In the genomic region with DNA sequence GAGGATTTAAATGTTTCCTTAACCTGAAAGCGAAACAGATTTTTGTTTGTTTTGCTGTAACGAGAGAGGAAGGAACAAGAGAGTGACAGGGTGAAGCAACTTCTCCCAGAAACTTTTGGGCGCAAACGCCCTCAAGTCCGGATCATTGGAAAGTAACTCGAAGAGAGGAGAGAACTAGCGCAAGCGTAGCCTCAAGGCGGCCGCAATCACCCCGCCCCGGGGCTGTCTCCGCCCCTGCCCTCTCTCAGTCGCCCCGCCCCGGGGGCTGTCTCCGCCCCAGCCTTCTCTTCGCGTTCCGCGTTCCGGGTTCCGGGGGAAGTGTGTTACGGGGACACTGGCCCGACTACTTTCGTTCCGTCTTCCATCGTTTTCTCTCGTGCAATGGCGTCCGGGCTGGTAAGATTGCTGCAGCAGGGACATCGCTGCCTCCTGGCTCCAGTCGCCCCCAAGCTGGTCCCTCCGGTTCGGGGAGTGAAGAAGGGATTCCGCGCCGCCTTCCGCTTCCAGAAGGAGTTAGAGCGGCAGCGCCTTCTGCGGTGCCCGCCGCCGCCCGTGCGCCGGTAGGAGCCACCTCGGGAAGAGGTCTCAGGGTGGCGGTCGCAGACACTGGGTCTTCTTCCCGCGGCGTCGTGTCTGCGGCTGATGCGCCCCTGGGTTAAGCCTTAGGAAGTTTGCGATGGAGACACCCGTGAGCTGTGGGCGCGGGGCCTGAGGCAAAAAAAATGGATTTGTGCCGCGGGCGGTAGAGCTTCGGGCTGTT, we compare ENCODE assay signal across 1 cellular context.
TF ChIP-seq lines count a peak whose summit lies in the region.

A gene (plus strand): TSS at position 372 of the 760 bp plus-strand sequence. CDS start 10 bp downstream, at position 382.

TF ChIP-seq in H1, 55 proteins besides CTCF, POLR2A, EP300 and RAD21 (continued from another document):
- TF ChIP-seq, protein P1, sequence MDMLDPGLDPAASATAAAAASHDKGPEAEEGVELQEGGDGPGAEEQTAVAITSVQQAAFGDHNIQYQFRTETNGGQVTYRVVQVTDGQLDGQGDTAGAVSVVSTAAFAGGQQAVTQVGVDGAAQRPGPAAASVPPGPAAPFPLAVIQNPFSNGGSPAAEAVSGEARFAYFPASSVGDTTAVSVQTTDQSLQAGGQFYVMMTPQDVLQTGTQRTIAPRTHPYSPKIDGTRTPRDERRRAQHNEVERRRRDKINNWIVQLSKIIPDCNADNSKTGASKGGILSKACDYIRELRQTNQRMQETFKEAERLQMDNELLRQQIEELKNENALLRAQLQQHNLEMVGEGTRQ (IDR thresholded peaks at IDR 0.05; ENCODE audit: low read length): no peak
- TF ChIP-seq, protein P2, sequence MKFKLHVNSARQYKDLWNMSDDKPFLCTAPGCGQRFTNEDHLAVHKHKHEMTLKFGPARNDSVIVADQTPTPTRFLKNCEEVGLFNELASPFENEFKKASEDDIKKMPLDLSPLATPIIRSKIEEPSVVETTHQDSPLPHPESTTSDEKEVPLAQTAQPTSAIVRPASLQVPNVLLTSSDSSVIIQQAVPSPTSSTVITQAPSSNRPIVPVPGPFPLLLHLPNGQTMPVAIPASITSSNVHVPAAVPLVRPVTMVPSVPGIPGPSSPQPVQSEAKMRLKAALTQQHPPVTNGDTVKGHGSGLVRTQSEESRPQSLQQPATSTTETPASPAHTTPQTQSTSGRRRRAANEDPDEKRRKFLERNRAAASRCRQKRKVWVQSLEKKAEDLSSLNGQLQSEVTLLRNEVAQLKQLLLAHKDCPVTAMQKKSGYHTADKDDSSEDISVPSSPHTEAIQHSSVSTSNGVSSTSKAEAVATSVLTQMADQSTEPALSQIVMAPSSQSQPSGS (IDR thresholded peaks at IDR 0.05; ENCODE audit: low read length): 0 out of 2 replicates have a peak, but pooled peaks have one; percentile 57
- TF ChIP-seq SIN3A (conservative IDR thresholded peaks at IDR 0.05 in 1 of 2, IDR thresholded peaks at IDR 0.05 in 1 of 2; ENCODE audit: low read depth in 1 of 2, low read length in 2 of 2) (peak; percentile 89 to 95; a peak in 3 of 4 replicates), SP1 (IDR thresholded peaks at IDR 0.05; ENCODE audit: low read depth, low read length) (peak; percentile 79; the same call in 1 of the 2 replicates), SIX5 (IDR thresholded peaks at IDR 0.05; ENCODE audit: low read depth, low read length) (peak; percentile 44; the same call in 1 of the 2 replicates), JUN (IDR thresholded peaks at IDR 0.05; ENCODE audit: low read depth, low read length) (no peak), SP2 (IDR thresholded peaks at IDR 0.05; ENCODE audit: low read length) (no peak), KDM5A (IDR thresholded peaks at IDR 0.05; ENCODE audit: low read length) (peak; percentile 96), RNF2 (IDR thresholded peaks at IDR 0.05; ENCODE audit: borderline replicate concordance, low read depth, low read length, missing control alignments, poor library complexity, severe bottlenecking) (no peak), RFX5 (IDR thresholded peaks at IDR 0.05; ENCODE audit: borderline replicate concordance, low read depth, low read length) (no peak), CBX8 (IDR thresholded peaks at IDR 0.05; ENCODE audit: borderline replicate concordance, low read depth, low read length) (no peak), MAFK (IDR thresholded peaks at IDR 0.05; ENCODE audit: low read depth, low read length) (no peak), SRF (IDR thresholded peaks at IDR 0.05; ENCODE audit: low read depth, low read length) (peak; percentile 56), CBX5 (IDR thresholded peaks at IDR 0.05; ENCODE audit: low read depth, low read length) (no peak), GTF2F1 (IDR thresholded peaks at IDR 0.05; ENCODE audit: borderline replicate concordance, low read depth, low read length) (peak; percentile 72; the same call in 1 of the 2 replicates), EGR1 (IDR thresholded peaks at IDR 0.05; ENCODE audit: borderline replicate concordance, low read depth, low read length) (peak; percentile 68; the same call in 1 of the 2 replicates), ASH2L (IDR thresholded peaks at IDR 0.05; ENCODE audit: low read length) (peak; percentile 100), SUZ12 (IDR thresholded peaks at IDR 0.05; ENCODE audit: low read length) (no peak), POU5F1 (IDR thresholded peaks at IDR 0.05; ENCODE audit: low read depth, low read length) (0 out of 2 replicates have a peak, but pooled peaks have one; percentile 32), BRCA1 (IDR thresholded peaks at IDR 0.05; ENCODE audit: low read depth, low read length) (no peak), SIRT6 (IDR thresholded peaks at IDR 0.05; ENCODE audit: low read length) (no peak), CEBPB (IDR thresholded peaks at IDR 0.05; ENCODE audit: low read depth, low read length) (peak; percentile 24), TBP (IDR thresholded peaks at IDR 0.05; ENCODE audit: low read depth, low read length) (peak; percentile 93), BCL11A (IDR thresholded peaks at IDR 0.05; ENCODE audit: low read depth in 2 of 2, low read length in 2 of 2) (no peak), CHD2 (IDR thresholded peaks at IDR 0.05; ENCODE audit: low read length) (no peak), KDM4A (IDR thresholded peaks at IDR 0.05; ENCODE audit: low read depth, low read length, severe bottlenecking) (peak; percentile 76), SAP30 (IDR thresholded peaks at IDR 0.05; ENCODE audit: insufficient read depth, insufficient replicate concordance, low read length) (no peak), CREB1 (IDR thresholded peaks at IDR 0.05) (peak; percentile 75), RBBP5 (IDR thresholded peaks at IDR 0.05; ENCODE audit: borderline replicate concordance, low read depth, low read length) (peak; percentile 99), SP4 (IDR thresholded peaks at IDR 0.05; ENCODE audit: low read length) (peak; percentile 92), POLR2AphosphoS5 (IDR thresholded peaks at IDR 0.05; ENCODE audit: low read depth, low read length) (peak; percentile 98), FOSL1 (IDR thresholded peaks at IDR 0.05; ENCODE audit: insufficient read depth, low read depth, low read length) (no peak), TEAD4 (IDR thresholded peaks at IDR 0.05; ENCODE audit: low read depth, low read length) (peak; percentile 86), BACH1 (IDR thresholded peaks at IDR 0.05; ENCODE audit: low read length) (no peak), KDM1A (IDR thresholded peaks at IDR 0.05; ENCODE audit: borderline replicate concordance, low read length) (no peak), EZH2 (IDR thresholded peaks at IDR 0.05; ENCODE audit: low read depth, low read length, severe bottlenecking) (no peak), HDAC6 (IDR thresholded peaks at IDR 0.05; ENCODE audit: low read depth, low read length) (no peak), RXRA (IDR thresholded peaks at IDR 0.05; ENCODE audit: insufficient read depth, low read depth, low read length) (no peak), TAF7 (optimal IDR thresholded peaks at IDR 0.05; ENCODE audit: borderline replicate concordance, low read depth, low read length) (peak; percentile 92), PHF8 (conservative IDR thresholded peaks at IDR 0.05; ENCODE audit: low read depth, low read length) (peak; percentile 89)
- TF ChIP-seq, protein P3, sequence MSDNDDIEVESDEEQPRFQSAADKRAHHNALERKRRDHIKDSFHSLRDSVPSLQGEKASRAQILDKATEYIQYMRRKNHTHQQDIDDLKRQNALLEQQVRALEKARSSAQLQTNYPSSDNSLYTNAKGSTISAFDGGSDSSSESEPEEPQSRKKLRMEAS (IDR thresholded peaks at IDR 0.05): peak; percentile 76; the same call in 1 of the 2 replicates
- TF ChIP-seq, protein P4, sequence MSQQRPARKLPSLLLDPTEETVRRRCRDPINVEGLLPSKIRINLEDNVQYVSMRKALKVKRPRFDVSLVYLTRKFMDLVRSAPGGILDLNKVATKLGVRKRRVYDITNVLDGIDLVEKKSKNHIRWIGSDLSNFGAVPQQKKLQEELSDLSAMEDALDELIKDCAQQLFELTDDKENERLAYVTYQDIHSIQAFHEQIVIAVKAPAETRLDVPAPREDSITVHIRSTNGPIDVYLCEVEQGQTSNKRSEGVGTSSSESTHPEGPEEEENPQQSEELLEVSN (IDR thresholded peaks at IDR 0.05): no peak
- TF ChIP-seq, protein P5, sequence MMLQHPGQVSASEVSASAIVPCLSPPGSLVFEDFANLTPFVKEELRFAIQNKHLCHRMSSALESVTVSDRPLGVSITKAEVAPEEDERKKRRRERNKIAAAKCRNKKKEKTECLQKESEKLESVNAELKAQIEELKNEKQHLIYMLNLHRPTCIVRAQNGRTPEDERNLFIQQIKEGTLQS (IDR thresholded peaks at IDR 0.05; ENCODE audit: insufficient read depth, low read depth, low read length): no peak
- TF ChIP-seq, protein P6, sequence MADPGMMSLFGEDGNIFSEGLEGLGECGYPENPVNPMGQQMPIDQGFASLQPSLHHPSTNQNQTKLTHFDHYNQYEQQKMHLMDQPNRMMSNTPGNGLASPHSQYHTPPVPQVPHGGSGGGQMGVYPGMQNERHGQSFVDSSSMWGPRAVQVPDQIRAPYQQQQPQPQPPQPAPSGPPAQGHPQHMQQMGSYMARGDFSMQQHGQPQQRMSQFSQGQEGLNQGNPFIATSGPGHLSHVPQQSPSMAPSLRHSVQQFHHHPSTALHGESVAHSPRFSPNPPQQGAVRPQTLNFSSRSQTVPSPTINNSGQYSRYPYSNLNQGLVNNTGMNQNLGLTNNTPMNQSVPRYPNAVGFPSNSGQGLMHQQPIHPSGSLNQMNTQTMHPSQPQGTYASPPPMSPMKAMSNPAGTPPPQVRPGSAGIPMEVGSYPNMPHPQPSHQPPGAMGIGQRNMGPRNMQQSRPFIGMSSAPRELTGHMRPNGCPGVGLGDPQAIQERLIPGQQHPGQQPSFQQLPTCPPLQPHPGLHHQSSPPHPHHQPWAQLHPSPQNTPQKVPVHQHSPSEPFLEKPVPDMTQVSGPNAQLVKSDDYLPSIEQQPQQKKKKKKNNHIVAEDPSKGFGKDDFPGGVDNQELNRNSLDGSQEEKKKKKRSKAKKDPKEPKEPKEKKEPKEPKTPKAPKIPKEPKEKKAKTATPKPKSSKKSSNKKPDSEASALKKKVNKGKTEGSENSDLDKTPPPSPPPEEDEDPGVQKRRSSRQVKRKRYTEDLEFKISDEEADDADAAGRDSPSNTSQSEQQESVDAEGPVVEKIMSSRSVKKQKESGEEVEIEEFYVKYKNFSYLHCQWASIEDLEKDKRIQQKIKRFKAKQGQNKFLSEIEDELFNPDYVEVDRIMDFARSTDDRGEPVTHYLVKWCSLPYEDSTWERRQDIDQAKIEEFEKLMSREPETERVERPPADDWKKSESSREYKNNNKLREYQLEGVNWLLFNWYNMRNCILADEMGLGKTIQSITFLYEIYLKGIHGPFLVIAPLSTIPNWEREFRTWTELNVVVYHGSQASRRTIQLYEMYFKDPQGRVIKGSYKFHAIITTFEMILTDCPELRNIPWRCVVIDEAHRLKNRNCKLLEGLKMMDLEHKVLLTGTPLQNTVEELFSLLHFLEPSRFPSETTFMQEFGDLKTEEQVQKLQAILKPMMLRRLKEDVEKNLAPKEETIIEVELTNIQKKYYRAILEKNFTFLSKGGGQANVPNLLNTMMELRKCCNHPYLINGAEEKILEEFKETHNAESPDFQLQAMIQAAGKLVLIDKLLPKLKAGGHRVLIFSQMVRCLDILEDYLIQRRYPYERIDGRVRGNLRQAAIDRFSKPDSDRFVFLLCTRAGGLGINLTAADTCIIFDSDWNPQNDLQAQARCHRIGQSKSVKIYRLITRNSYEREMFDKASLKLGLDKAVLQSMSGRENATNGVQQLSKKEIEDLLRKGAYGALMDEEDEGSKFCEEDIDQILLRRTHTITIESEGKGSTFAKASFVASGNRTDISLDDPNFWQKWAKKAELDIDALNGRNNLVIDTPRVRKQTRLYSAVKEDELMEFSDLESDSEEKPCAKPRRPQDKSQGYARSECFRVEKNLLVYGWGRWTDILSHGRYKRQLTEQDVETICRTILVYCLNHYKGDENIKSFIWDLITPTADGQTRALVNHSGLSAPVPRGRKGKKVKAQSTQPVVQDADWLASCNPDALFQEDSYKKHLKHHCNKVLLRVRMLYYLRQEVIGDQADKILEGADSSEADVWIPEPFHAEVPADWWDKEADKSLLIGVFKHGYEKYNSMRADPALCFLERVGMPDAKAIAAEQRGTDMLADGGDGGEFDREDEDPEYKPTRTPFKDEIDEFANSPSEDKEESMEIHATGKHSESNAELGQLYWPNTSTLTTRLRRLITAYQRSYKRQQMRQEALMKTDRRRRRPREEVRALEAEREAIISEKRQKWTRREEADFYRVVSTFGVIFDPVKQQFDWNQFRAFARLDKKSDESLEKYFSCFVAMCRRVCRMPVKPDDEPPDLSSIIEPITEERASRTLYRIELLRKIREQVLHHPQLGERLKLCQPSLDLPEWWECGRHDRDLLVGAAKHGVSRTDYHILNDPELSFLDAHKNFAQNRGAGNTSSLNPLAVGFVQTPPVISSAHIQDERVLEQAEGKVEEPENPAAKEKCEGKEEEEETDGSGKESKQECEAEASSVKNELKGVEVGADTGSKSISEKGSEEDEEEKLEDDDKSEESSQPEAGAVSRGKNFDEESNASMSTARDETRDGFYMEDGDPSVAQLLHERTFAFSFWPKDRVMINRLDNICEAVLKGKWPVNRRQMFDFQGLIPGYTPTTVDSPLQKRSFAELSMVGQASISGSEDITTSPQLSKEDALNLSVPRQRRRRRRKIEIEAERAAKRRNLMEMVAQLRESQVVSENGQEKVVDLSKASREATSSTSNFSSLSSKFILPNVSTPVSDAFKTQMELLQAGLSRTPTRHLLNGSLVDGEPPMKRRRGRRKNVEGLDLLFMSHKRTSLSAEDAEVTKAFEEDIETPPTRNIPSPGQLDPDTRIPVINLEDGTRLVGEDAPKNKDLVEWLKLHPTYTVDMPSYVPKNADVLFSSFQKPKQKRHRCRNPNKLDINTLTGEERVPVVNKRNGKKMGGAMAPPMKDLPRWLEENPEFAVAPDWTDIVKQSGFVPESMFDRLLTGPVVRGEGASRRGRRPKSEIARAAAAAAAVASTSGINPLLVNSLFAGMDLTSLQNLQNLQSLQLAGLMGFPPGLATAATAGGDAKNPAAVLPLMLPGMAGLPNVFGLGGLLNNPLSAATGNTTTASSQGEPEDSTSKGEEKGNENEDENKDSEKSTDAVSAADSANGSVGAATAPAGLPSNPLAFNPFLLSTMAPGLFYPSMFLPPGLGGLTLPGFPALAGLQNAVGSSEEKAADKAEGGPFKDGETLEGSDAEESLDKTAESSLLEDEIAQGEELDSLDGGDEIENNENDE (IDR thresholded peaks at IDR 0.05; ENCODE audit: insufficient replicate concordance, low read length): peak; percentile 73
